In genomic region chr7:17153571-17153970, GRCh38 we compare ENCODE assay signal across 22 cellular contexts.
DNase-seq lines count a peak whose midpoint lies in the region; ATAC-seq and TF ChIP-seq lines count a peak whose summit lies in the region.
"Had no signal": no experiment of that assay in that cellular context is flagged by ENCODE, and none has a peak within 500 bp of the region (broad histone marks: within the 10 kb centered on the region; RNA-seq: fewer than 3 reads in every experiment).

No MANE protein-coding gene starts in this region.

- no peaks in the 10 kb centered on the region for H3K27me3 Mint-ChIP-seq in activated naive CD4-positive, alpha-beta T cell treated with anti-CD3 and anti-CD28 coated beads, Interleukin-2, amount 50 U/mL, for 24 hours
- no peaks in the 10 kb centered on the region for H3K27me3 Mint-ChIP-seq in activated naive CD4-positive, alpha-beta T cell treated with anti-CD3 and anti-CD28 coated beads, Interleukin-2, amount 10 ng/mL, durations not matched to agents 7 days and 5 days
- no peaks in the 10 kb centered on the region for H3K27me3 Mint-ChIP-seq in stimulated activated memory B cell treated with anti-CD40 and anti-IgM and Interleukin-4, amounts not matched to agents 10 μg/mL and 1 μg/mL and 100 μg/mL, for 72 hours

- H3K4me3 ChIP-seq in right cardiac atrium (ENCODE audit: low read length) (no peak overlapping the region), brain microvascular endothelial cell (ENCODE audit: low read depth, low read length) (no peak overlapping the region)
- H3K4me3 ChIP-seq: body of pancreas, neural progenitor cell had no signal

- H3K27ac ChIP-seq in right cardiac atrium (ENCODE audit: low read length) = no peak overlapping the region
- no peak overlapping the region for H3K27ac ChIP-seq in brain microvascular endothelial cell
- H3K27ac ChIP-seq: body of pancreas, neural progenitor cell, VCaP had no signal

- in situ Hi-C loops in brain microvascular endothelial cell (cut with HindIII; ENCODE audit: low pct_ligation_motif_present, low sequenced_read_pairs) = no loop called here

- DNase-seq in activated naive CD4-positive, alpha-beta T cell treated with anti-CD3 and anti-CD28 coated beads, Interleukin-2, amount 10 ng/mL, durations not matched to agents 7 days and 5 days = no peak
- DNase-seq in HCEC 1CT (peak; percentile 12), right cardiac atrium (no peak), hippocampal formation (lab: John Stamatoyannopoulos, UW) (no peak), brain microvascular endothelial cell (no peak)
- DNase-seq in activated naive CD8-positive, alpha-beta T cell treated with anti-CD3 and anti-CD28 coated beads, Interleukin-2, amount 50 U/mL, for 16 hours (ENCODE audit: low read depth, low spot score) = peak; percentile 6
- DNase-seq: activated CD8-positive, alpha-beta memory T cell treated with anti-CD3 and anti-CD28 coated beads for 24 hours; activated effector memory CD4-positive, alpha-beta T cell treated with anti-CD3 and anti-CD28 coated beads, Interleukin-2, amount 50 U/mL, for 16 hours; body of pancreas; cortex of kidney; midbrain; NCI-H1092; NCI-H2081 treated with DMSO at 0.1 percent for 48 hours; NCI-H524 treated with DMSO at 0.1 percent for 48 hours; Right ventricle myocardium superior; T-helper 1 cell had no signal

- H3K4me1 Mint-ChIP-seq in activated naive CD4-positive, alpha-beta T cell treated with anti-CD3 and anti-CD28 coated beads, Interleukin-2, amount 50 U/mL, for 24 hours = peaks cover 38% of the 10 kb centered on the region
- H3K4me1 Mint-ChIP-seq in activated naive CD4-positive, alpha-beta T cell treated with anti-CD3 and anti-CD28 coated beads, Interleukin-2, amount 10 ng/mL, durations not matched to agents 7 days and 5 days = peaks cover 42% of the 10 kb centered on the region
- peaks cover 49% of the 10 kb centered on the region for H3K4me1 Mint-ChIP-seq in stimulated activated memory B cell treated with anti-CD40 and anti-IgM and Interleukin-4, amounts not matched to agents 10 μg/mL and 1 μg/mL and 100 μg/mL, for 72 hours
- H3K4me1 Mint-ChIP-seq: neural progenitor cell had no signal

- CTCF ChIA-PET in activated naive CD4-positive, alpha-beta T cell treated with anti-CD3 and anti-CD28 coated beads, Interleukin-2, amount 10 ng/mL, durations not matched to agents 7 days and 5 days (lab: Charles Lee) = interaction anchor here (1.0 kb wide), 1 partner anchor 8 kb away, joined by 3 read pairs; no protein-coding TSS in a partner anchor

- H3K4me1 ChIP-seq in right cardiac atrium (ENCODE audit: control insufficient read depth, insufficient read depth, low read length) = no peaks in the 10 kb centered on the region
- H3K4me1 ChIP-seq: body of pancreas, neural progenitor cell had no signal

- no peaks in the 10 kb centered on the region for H3K36me3 ChIP-seq in brain microvascular endothelial cell (replicated peaks)
- H3K36me3 ChIP-seq: neural progenitor cell had no signal

- peak overlapping the region; percentile 73 for H3K27ac Mint-ChIP-seq in activated naive CD4-positive, alpha-beta T cell treated with anti-CD3 and anti-CD28 coated beads, Interleukin-2, amount 50 U/mL, for 24 hours
- H3K27ac Mint-ChIP-seq in activated naive CD4-positive, alpha-beta T cell treated with anti-CD3 and anti-CD28 coated beads, Interleukin-2, amount 10 ng/mL, durations not matched to agents 7 days and 5 days = no peak overlapping the region
- peak overlapping the region; percentile 77 for H3K27ac Mint-ChIP-seq in stimulated activated memory B cell treated with anti-CD40 and anti-IgM and Interleukin-4, amounts not matched to agents 10 μg/mL and 1 μg/mL and 100 μg/mL, for 72 hours
- H3K27ac Mint-ChIP-seq: neural progenitor cell had no signal

- H3K4me3 Mint-ChIP-seq in activated naive CD4-positive, alpha-beta T cell treated with anti-CD3 and anti-CD28 coated beads, Interleukin-2, amount 50 U/mL, for 24 hours = no peak overlapping the region
- no peak overlapping the region for H3K4me3 Mint-ChIP-seq in activated naive CD4-positive, alpha-beta T cell treated with anti-CD3 and anti-CD28 coated beads, Interleukin-2, amount 10 ng/mL, durations not matched to agents 7 days and 5 days
- no peak overlapping the region for H3K4me3 Mint-ChIP-seq in stimulated activated memory B cell treated with anti-CD40 and anti-IgM and Interleukin-4, amounts not matched to agents 10 μg/mL and 1 μg/mL and 100 μg/mL, for 72 hours
- H3K4me3 Mint-ChIP-seq: neural progenitor cell had no signal

- H3K27me3 ChIP-seq in right cardiac atrium (ENCODE audit: control insufficient read depth, insufficient read depth) (no peaks in the 10 kb centered on the region), brain microvascular endothelial cell (replicated peaks) (no peaks in the 10 kb centered on the region)
- H3K27me3 ChIP-seq: body of pancreas, neural progenitor cell had no signal

- no peak for TF ChIP-seq CTCF in brain microvascular endothelial cell (IDR thresholded peaks at IDR 0.05; ENCODE audit: low read depth, low read length, missing control alignments)

- WGBS in right cardiac atrium = 86% methylated on average over 3 of the region's 3 CpGs

- intact Hi-C loops in right cardiac atrium (cut with DNase I) = no loop called here

- no peaks in the 10 kb centered on the region for H3K9me3 ChIP-seq in right cardiac atrium (ENCODE audit: control insufficient read depth, low read length)
- H3K9me3 ChIP-seq: body of pancreas had no signal

- no peak for ATAC-seq in stimulated activated memory B cell treated with anti-CD40 and anti-IgM and Interleukin-4, amounts not matched to agents 10 μg/mL and 1 μg/mL and 100 μg/mL, for 72 hours
- ATAC-seq in right cardiac atrium = no peak
- ATAC-seq: body of pancreas, HCT116, left lobe of liver had no signal

- H3K9me3 Mint-ChIP-seq in activated naive CD4-positive, alpha-beta T cell treated with anti-CD3 and anti-CD28 coated beads, Interleukin-2, amount 50 U/mL, for 24 hours = peaks cover 7% of the 10 kb centered on the region
- peaks cover 11% of the 10 kb centered on the region for H3K9me3 Mint-ChIP-seq in activated naive CD4-positive, alpha-beta T cell treated with anti-CD3 and anti-CD28 coated beads, Interleukin-2, amount 10 ng/mL, durations not matched to agents 7 days and 5 days
- peaks cover 3% of the 10 kb centered on the region for H3K9me3 Mint-ChIP-seq in stimulated activated memory B cell treated with anti-CD40 and anti-IgM and Interleukin-4, amounts not matched to agents 10 μg/mL and 1 μg/mL and 100 μg/mL, for 72 hours
- H3K9me3 Mint-ChIP-seq: neural progenitor cell had no signal

- peaks cover 3% of the 10 kb centered on the region for H3K36me3 Mint-ChIP-seq in activated naive CD4-positive, alpha-beta T cell treated with anti-CD3 and anti-CD28 coated beads, Interleukin-2, amount 50 U/mL, for 24 hours
- H3K36me3 Mint-ChIP-seq in activated naive CD4-positive, alpha-beta T cell treated with anti-CD3 and anti-CD28 coated beads, Interleukin-2, amount 10 ng/mL, durations not matched to agents 7 days and 5 days = peaks cover 12% of the 10 kb centered on the region
- no peaks in the 10 kb centered on the region for H3K36me3 Mint-ChIP-seq in stimulated activated memory B cell treated with anti-CD40 and anti-IgM and Interleukin-4, amounts not matched to agents 10 μg/mL and 1 μg/mL and 100 μg/mL, for 72 hours
- H3K36me3 Mint-ChIP-seq: neural progenitor cell had no signal

Comparison
In these comparisons a context has a peak if more than half of its experiments do, and no peak if none do; other contexts are left out.
1. DNase-seq: peak in HCEC 1CT (single experiment) and activated naive CD8-positive, alpha-beta T cell treated with anti-CD3 and anti-CD28 coated beads, Interleukin-2, amount 50 U/mL, for 16 hours (single experiment); none in activated naive CD4-positive, alpha-beta T cell treated with anti-CD3 and anti-CD28 coated beads, Interleukin-2, amount 10 ng/mL, durations not matched to agents 7 days and 5 days (single experiment), right cardiac atrium (0 of 3), hippocampal formation (0 of 2) and brain microvascular endothelial cell (single experiment).